In the genomic region with DNA sequence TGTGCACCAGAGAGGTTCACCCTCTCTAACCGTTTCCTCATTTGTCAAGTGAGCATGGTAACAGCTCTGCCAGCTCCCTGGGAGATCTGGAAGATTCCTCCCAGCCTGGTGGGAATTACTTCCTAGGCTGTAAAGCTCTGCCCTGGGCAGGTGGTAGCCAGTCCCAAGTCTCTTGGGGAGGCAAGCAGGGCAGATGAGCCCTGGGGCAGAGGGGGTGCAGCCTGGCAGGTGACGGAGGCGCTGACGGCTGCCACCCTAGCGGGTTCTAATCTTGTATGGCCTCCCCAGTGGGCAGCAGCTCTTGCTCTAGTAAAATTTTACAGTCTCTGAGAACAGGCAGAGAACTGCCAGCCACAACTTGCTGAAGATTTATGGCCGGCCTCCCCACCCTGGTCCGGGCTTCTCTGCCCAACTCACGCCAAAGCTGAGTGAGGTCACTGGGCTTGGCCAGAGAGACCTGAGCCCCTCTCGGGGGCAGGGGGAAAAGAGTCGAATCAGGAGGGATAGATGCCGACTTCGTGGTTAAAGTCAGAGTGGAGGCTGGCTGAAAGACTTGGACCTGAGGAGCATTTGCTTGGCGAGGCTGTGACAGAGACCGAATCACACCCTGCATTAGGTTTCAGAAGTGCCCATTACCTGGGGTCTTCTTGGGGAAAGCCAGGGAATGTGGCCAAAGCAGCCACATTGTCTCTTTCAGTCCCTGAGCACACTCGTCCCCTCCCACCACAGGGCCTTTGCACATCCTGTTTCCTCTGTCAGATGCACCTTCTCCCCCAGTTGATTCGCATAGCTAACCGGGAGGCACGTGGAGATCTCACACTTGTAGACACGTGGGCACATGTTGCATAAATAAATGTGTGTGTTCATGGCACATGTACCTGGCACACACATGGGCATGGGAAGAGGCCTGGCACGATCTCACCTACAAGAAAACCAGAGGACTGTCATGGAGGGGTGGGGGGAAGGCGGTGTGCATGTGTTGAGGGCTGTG, we compare ENCODE assay signal across 1 cellular context.
A peak's percentile ranks its signal among the peaks of the same experiment; 100 is the strongest.
TF ChIP-seq lines count a peak whose summit lies in the region.

No MANE protein-coding gene starts in this region.

TF ChIP-seq in H1, 55 proteins besides CTCF, POLR2A, EP300 and RAD21:
- TF ChIP-seq, protein P1, sequence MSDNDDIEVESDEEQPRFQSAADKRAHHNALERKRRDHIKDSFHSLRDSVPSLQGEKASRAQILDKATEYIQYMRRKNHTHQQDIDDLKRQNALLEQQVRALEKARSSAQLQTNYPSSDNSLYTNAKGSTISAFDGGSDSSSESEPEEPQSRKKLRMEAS (IDR thresholded peaks at IDR 0.05): no peak
- no peak for TF ChIP-seq TEAD4 (IDR thresholded peaks at IDR 0.05; ENCODE audit: low read depth, low read length)
- TF ChIP-seq HDAC2 (IDR thresholded peaks at IDR 0.05; ENCODE audit: borderline replicate concordance in 1 of 2, low read depth in 2 of 2, low read length in 2 of 2): 0 out of 4 replicates have a peak, but pooled peaks of 1 of the 2 experiments have one; percentile 34
- TF ChIP-seq TCF12 (IDR thresholded peaks at IDR 0.05; ENCODE audit: low read depth, low read length): no peak
- peak; percentile 94 for TF ChIP-seq KDM1A (IDR thresholded peaks at IDR 0.05; ENCODE audit: borderline replicate concordance, low read length)
